22 cellular contexts compared by ENCODE assay signal in genomic region chr21:28789571-28789970, GRCh38.
"Had no signal": no experiment of that assay in that cellular context is flagged by ENCODE, and none has a peak within 500 bp of the region (broad histone marks: within the 10 kb centered on the region; RNA-seq: fewer than 3 reads in every experiment).

No MANE protein-coding gene starts in this region.

- H3K4me3 ChIP-seq: ascending aorta, coronary artery, pancreas, psoas muscle, upper lobe of left lung had no signal

- H3K27ac ChIP-seq: ascending aorta, coronary artery, epithelial cell of prostate, pancreas, psoas muscle, upper lobe of left lung, WERI-Rb-1 had no signal

- H3K27me3 ChIP-seq: ascending aorta, pancreas, upper lobe of left lung had no signal

- H3K4me3 Mint-ChIP-seq: activated CD4-positive, alpha-beta T cell treated with anti-CD3 and anti-CD28 coated beads, Interleukin-2, amount 10 ng/mL, durations not matched to agents 7 days and 5 days; activated T-cell treated with anti-CD3 and anti-CD28 coated beads, Interleukin-2, amount 50 U/mL, for 24 hours; activated T-helper 17 cell treated with anti-CD3 and anti-CD28 coated beads, Interleukin-2, amount 50 U/mL, for 72 hours; nephron progenitor cell; T-cell had no signal

- H3K27ac Mint-ChIP-seq: activated CD4-positive, alpha-beta T cell treated with anti-CD3 and anti-CD28 coated beads, Interleukin-2, amount 10 ng/mL, durations not matched to agents 7 days and 5 days; activated naive CD4-positive, alpha-beta T cell treated with anti-CD3 and anti-CD28 coated beads, Interleukin-2, amount 50 U/mL, for 72 hours; activated T-cell treated with anti-CD3 and anti-CD28 coated beads, Interleukin-2, amount 50 U/mL, for 24 hours; activated T-helper 17 cell treated with anti-CD3 and anti-CD28 coated beads, Interleukin-2, amount 50 U/mL, for 72 hours had no signal

- H3K36me3 ChIP-seq: pancreas, upper lobe of left lung, WERI-Rb-1 had no signal

- H3K4me1 ChIP-seq: ascending aorta, pancreas, psoas muscle had no signal

- H3K27me3 Mint-ChIP-seq: activated CD4-positive, alpha-beta T cell treated with anti-CD3 and anti-CD28 coated beads, Interleukin-2, amount 10 ng/mL, durations not matched to agents 7 days and 5 days; activated T-cell treated with anti-CD3 and anti-CD28 coated beads, Interleukin-2, amount 50 U/mL, for 24 hours; activated T-helper 17 cell treated with anti-CD3 and anti-CD28 coated beads, Interleukin-2, amount 50 U/mL, for 72 hours; T-cell had no signal

- DNase-seq: activated CD4-positive, alpha-beta T cell treated with anti-CD3 and anti-CD28 coated beads, Interleukin-2, amount 10 ng/mL, durations not matched to agents 7 days and 5 days; activated CD4-positive, CD25-positive, alpha-beta regulatory T cell treated with anti-CD3 and anti-CD28 coated beads, Interleukin-2, amount 50 U/mL, for 72 hours; activated CD8-positive, alpha-beta memory T cell treated with anti-CD3 and anti-CD28 coated beads for 24 hours; activated CD8-positive, alpha-beta memory T cell treated with anti-CD3 and anti-CD28 coated beads, Interleukin-2, amount 50 U/mL, for 4 hours; activated T-cell treated with anti-CD3 and anti-CD28 coated beads, Interleukin-2, amount 50 U/mL, for 24 hours; cerebellar nuclear complex; nephron progenitor cell; pancreas; psoas muscle; right cardiac atrium; stimulated activated CD4-positive, alpha-beta T cell treated with anti-CD3 and anti-CD28 coated beads, Interleukin-12 subunit alpha, Interleukin-12 subunit beta, amount 100 ng/mL, for 4 hours; stimulated activated CD4-positive, alpha-beta T cell treated with anti-CD3 and anti-CD28 coated beads, Interleukin-4, amount 100 ng/mL, for 4 hours; stimulated activated naive CD8-positive, alpha-beta T cell treated with anti-CD3 and anti-CD28 coated beads, Interleukin-15, Interleukin-2, amounts not matched to agents 100 U/mL and 50 U/mL, for 24 hours; T-cell; T-helper 9 cell; upper lobe of left lung; WERI-Rb-1 had no signal

- ATAC-seq: activated naive CD4-positive, alpha-beta T cell treated with anti-CD3 and anti-CD28 coated beads, Interleukin-2, amount 50 U/mL, for 72 hours; activated T-helper 17 cell treated with anti-CD3 and anti-CD28 coated beads, Interleukin-2, amount 50 U/mL, for 72 hours; pancreas; psoas muscle; right cardiac atrium; stimulated activated naive CD8-positive, alpha-beta T cell treated with anti-CD3 and anti-CD28 coated beads, Interleukin-15, Interleukin-2, amounts not matched to agents 100 U/mL and 50 U/mL, for 24 hours; T-cell had no signal

- H3K9me3 ChIP-seq: ascending aorta, pancreas, psoas muscle, upper lobe of left lung had no signal

- H3K4me1 Mint-ChIP-seq: activated CD4-positive, alpha-beta T cell treated with anti-CD3 and anti-CD28 coated beads, Interleukin-2, amount 10 ng/mL, durations not matched to agents 7 days and 5 days; activated T-helper 17 cell treated with anti-CD3 and anti-CD28 coated beads, Interleukin-2, amount 50 U/mL, for 72 hours had no signal
